ENCODE assay signal across 8 cellular contexts in genomic region chr18:55861266-55861665, GRCh38.
A peak's percentile ranks its signal among the peaks of the same experiment; 100 is the strongest.
DNase-seq lines count a peak whose midpoint lies in the region; ATAC-seq and TF ChIP-seq lines count a peak whose summit lies in the region.

No MANE protein-coding gene starts in this region.

- no peaks in the 10 kb centered on the region for H3K36me3 Mint-ChIP-seq in GM23338 (ENCODE audit: low read depth)

- H3K4me2 ChIP-seq in GM23338: no peak overlapping the region

- H3F3A ChIP-seq in GM23338 (replicated peaks; ENCODE audit: low read depth): no peaks in the 10 kb centered on the region

- no peak overlapping the region for H2AFZ ChIP-seq in GM23338

- DNase-seq in GM23338 (ENCODE audit: low spot score): peak; percentile 52
- peak; percentile 9 to 19 for DNase-seq in SJCRH30
- DNase-seq in foreskin keratinocyte: peak; percentile 27 to 49
- peak; percentile 20 for DNase-seq in pulmonary artery endothelial cell (ENCODE audit: low read depth, low spot score)
- DNase-seq in SIG-M5 (lab: John Stamatoyannopoulos, UW): no peak
- DNase-seq in activated CD4-positive, CD25-positive, alpha-beta regulatory T cell (lab: John Stamatoyannopoulos, UW): no peak
- DNase-seq in NCI-H187 (lab: John Stamatoyannopoulos, UW): no peak

- ATAC-seq in GM23338 (peak; percentile 74), foreskin keratinocyte (peak; percentile 49), HG03521 (IDR thresholded peaks at IDR 0.05; ENCODE audit: unreplicated experiment) (no peak)

- H3K4me1 Mint-ChIP-seq in GM23338: peaks cover 67% of the 10 kb centered on the region

- no peaks in the 10 kb centered on the region for H3K36me3 ChIP-seq in GM23338 (ENCODE audit: insufficient read depth)
- H3K36me3 ChIP-seq in SJCRH30: no peaks in the 10 kb centered on the region

- H3K27me3 ChIP-seq in GM23338 (ENCODE audit: insufficient read depth) (no peaks in the 10 kb centered on the region), SJCRH30 (no peaks in the 10 kb centered on the region), foreskin keratinocyte (no peaks in the 10 kb centered on the region)

- no peaks in the 10 kb centered on the region for H3K79me2 ChIP-seq in GM23338 (replicated peaks; ENCODE audit: insufficient read depth)

- no peak overlapping the region for H3K27ac ChIP-seq in GM23338 (ENCODE audit: low read depth)
- H3K27ac ChIP-seq in SJCRH30: no peak overlapping the region
- H3K27ac ChIP-seq in foreskin keratinocyte: no peak overlapping the region

- H3K9me3 Mint-ChIP-seq in GM23338: no peaks in the 10 kb centered on the region

- no peak overlapping the region for H3K4me3 Mint-ChIP-seq in GM23338

- TF ChIP-seq CTCF in GM23338 (conservative IDR thresholded peaks at IDR 0.05; ENCODE audit: low read depth in 2 of 2) (peak; percentile 70 to 80), foreskin keratinocyte (conservative IDR thresholded peaks at IDR 0.05) (peak; percentile 67)

- H3K27me3 Mint-ChIP-seq in GM23338 (ENCODE audit: insufficient read depth, low read depth, poor library complexity): peaks cover 4% of the 10 kb centered on the region

- H3K4me1 ChIP-seq in GM23338 (ENCODE audit: insufficient read depth) (peaks cover 62% of the 10 kb centered on the region), SJCRH30 (peaks cover 21% of the 10 kb centered on the region), foreskin keratinocyte (peaks cover 15% of the 10 kb centered on the region)

- H3K4me3 ChIP-seq in GM23338 (no peak overlapping the region), SJCRH30 (no peak overlapping the region)

- H3K27ac Mint-ChIP-seq in GM23338: no peak overlapping the region

- no peaks in the 10 kb centered on the region for H3K9me2 ChIP-seq in GM23338 (ENCODE audit: insufficient read depth)

- H4K20me1 ChIP-seq in GM23338 (replicated peaks; ENCODE audit: insufficient read depth): no peaks in the 10 kb centered on the region

- H3K9me3 ChIP-seq in SJCRH30 (replicated peaks): no peaks in the 10 kb centered on the region

TF ChIP-seq in GM23338, 12 proteins besides CTCF, POLR2A, EP300 and RAD21:
- TF ChIP-seq STAT1 (IDR thresholded peaks at IDR 0.05; ENCODE audit: unreplicated experiment): no peak
- TF ChIP-seq ZNF114 (CRISPR knock-in tag; IDR thresholded peaks at IDR 0.05): no peak
- no peak for TF ChIP-seq CREB1 (CRISPR knock-in tag; IDR thresholded peaks at IDR 0.05; ENCODE audit: low read depth)
- TF ChIP-seq ZNF462 (CRISPR knock-in tag; IDR thresholded peaks at IDR 0.05): no peak
- no peak for TF ChIP-seq EZH2phosphoT487 (IDR thresholded peaks at IDR 0.05; ENCODE audit: unreplicated experiment)
- TF ChIP-seq JUNB (IDR thresholded peaks at IDR 0.05; ENCODE audit: unreplicated experiment): no peak
- no peak for TF ChIP-seq EZH2 (IDR thresholded peaks at IDR 0.05; ENCODE audit: low read depth, unreplicated experiment)
- TF ChIP-seq ZNF331 (CRISPR knock-in tag; IDR thresholded peaks at IDR 0.05; ENCODE audit: low read depth): no peak
- no peak for TF ChIP-seq POLR2AphosphoS5 (IDR thresholded peaks at IDR 0.05; ENCODE audit: low read depth)
- no peak for TF ChIP-seq NANOG (IDR thresholded peaks at IDR 0.05; ENCODE audit: borderline replicate concordance)
- no peak for TF ChIP-seq REST (IDR thresholded peaks at IDR 0.05; ENCODE audit: unreplicated experiment)
- no peak for TF ChIP-seq ETS1 (IDR thresholded peaks at IDR 0.05)
TF ChIP-seq in GM23338: peak in this region for 0.

Comparison
In these comparisons a context has a peak if more than half of its experiments do, and no peak if none do; other contexts are left out.
1. DNase-seq: peak in GM23338 (single experiment), SJCRH30 (2 of 2), foreskin keratinocyte (2 of 2) and pulmonary artery endothelial cell (single experiment); none in SIG-M5 (single experiment), activated CD4-positive, CD25-positive, alpha-beta regulatory T cell (0 of 4) and NCI-H187 (0 of 2).